ENCODE assay signal across 22 cellular contexts in the genomic region with DNA sequence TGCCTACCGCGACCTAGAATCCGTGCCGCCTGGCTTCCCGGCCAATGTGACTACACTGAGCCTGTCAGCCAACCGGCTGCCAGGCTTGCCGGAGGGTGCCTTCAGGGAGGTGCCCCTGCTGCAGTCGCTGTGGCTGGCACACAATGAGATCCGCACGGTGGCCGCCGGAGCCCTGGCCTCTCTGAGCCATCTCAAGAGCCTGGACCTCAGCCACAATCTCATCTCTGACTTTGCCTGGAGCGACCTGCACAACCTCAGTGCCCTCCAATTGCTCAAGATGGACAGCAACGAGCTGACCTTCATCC. TPM values are rescaled to one million over a fixed set of nuclear protein-coding genes. Genes with fewer than 3 reads are reported as not detected.
DNase-seq lines count a peak whose midpoint lies in the region; ATAC-seq and TF ChIP-seq lines count a peak whose summit lies in the region.
"Had no signal": no experiment of that assay in that cellular context is flagged by ENCODE, and none has a peak within 500 bp of the region (broad histone marks: within the 10 kb centered on the region; RNA-seq: fewer than 3 reads in every experiment).

No MANE protein-coding gene starts in this region.

- TF ChIP-seq CTCF in SK-N-SH (IDR thresholded peaks at IDR 0.05) (no peak), endodermal cell (conservative IDR thresholded peaks at IDR 0.05) (no peak), nephron (IDR thresholded peaks at IDR 0.05; ENCODE audit: unreplicated experiment in 3 of 3) (no peak), thyroid gland (IDR thresholded peaks at IDR 0.05) (no peak)

- no peak for TF ChIP-seq POLR2A in thyroid gland (IDR thresholded peaks at IDR 0.05)

- peak; percentile 30 for DNase-seq in SK-N-SH
- peak; percentile 43 for DNase-seq in endodermal cell
- DNase-seq in thyroid gland, result no peak
- no peak for DNase-seq in retina
- DNase-seq: activated CD4-positive, alpha-beta T cell treated with anti-CD3 and anti-CD28 coated beads, Interleukin-2, amount 50 U/mL, for 4 hours; activated T-cell treated with anti-CD3 and anti-CD28 coated beads, Interleukin-2, amount 50 U/mL, for 72 hours; CD8-positive, alpha-beta memory T cell; EL; mucosa of descending colon; NCI-H1436; NCI-H345; stimulated activated CD4-positive, alpha-beta T cell treated with anti-CD3 and anti-CD28 coated beads, Interleukin-15, amount 100 ng/mL, for 24 hours had no signal

- no peaks in the 10 kb centered on the region for H3K36me3 ChIP-seq in SK-N-SH (replicated peaks in 1 of 2; ENCODE audit: control insufficient read depth in 1 of 2, insufficient read depth in 2 of 2, low read length in 1 of 2)
- no peaks in the 10 kb centered on the region for H3K36me3 ChIP-seq in endodermal cell (ENCODE audit: control insufficient read depth, insufficient read depth, low read length)
- no peaks in the 10 kb centered on the region for H3K36me3 ChIP-seq in thyroid gland
- H3K36me3 ChIP-seq: pancreas, SJSA1 had no signal

- 100% methylated on average over 2 of the region's 14 CpGs for WGBS in SK-N-SH (ENCODE audit: low lambda C conversion rate)
- WGBS in endodermal cell (ENCODE audit: insufficient coverage in 1 of 2, insufficient read length in 1 of 2), 2 experiments, result 93 to 97% methylated on average over 12 to 14 of the region's 14 CpGs
- WGBS in thyroid gland, 2 donors, result 72 to 85% methylated on average over 2 to 9 of the region's 14 CpGs

- no peaks in the 10 kb centered on the region for H3K9me2 ChIP-seq in SK-N-SH

- CTCF ChIA-PET in SK-N-SH (lab: Yijun Ruan, JAX), result interaction anchor here (0.8 to 5.9 kb wide), 7 partner anchors 12 to 147 kb away, joined by 3 to 39 read pairs (median 5); no protein-coding TSS in a partner anchor

- POLR2A ChIA-PET in SK-N-SH (lab: Yijun Ruan, JAX), result interaction anchor here (0.9 to 1.8 kb wide), 4 partner anchors 10 to 50 kb away, joined by 3 to 4 read pairs (median 4); no protein-coding TSS in a partner anchor

- H3K4me1 Mint-ChIP-seq in endodermal cell (peaks cover 6% of the 10 kb centered on the region), nephron (peaks cover 81% of the 10 kb centered on the region)
- H3K4me1 Mint-ChIP-seq: CD8-positive, alpha-beta memory T cell had no signal

- H3K27me3 Mint-ChIP-seq in endodermal cell (ENCODE audit: insufficient read depth), result no peaks in the 10 kb centered on the region
- H3K27me3 Mint-ChIP-seq in nephron (ENCODE audit: low read depth), result no peaks in the 10 kb centered on the region

- H3K27ac ChIP-seq in SK-N-SH (ENCODE audit: low read depth in 2 of 2, low read length in 1 of 2), result peak overlapping the region in 1 of 2 experiments; percentile 86; a peak in 2 of 4 replicates
- no peak overlapping the region for H3K27ac ChIP-seq in endodermal cell (ENCODE audit: low read depth, low read length)
- H3K27ac ChIP-seq in thyroid gland, result peak overlapping the region; percentile 82 to 93 (median 83)
- H3K27ac ChIP-seq: 22Rv1, pancreas, SJSA1 had no signal

- H2AFZ ChIP-seq in SK-N-SH (ENCODE audit: low read depth), result no peak overlapping the region

- H3K9me3 Mint-ChIP-seq in endodermal cell (no peaks in the 10 kb centered on the region), nephron (no peaks in the 10 kb centered on the region)
- H3K9me3 Mint-ChIP-seq: activated T-cell treated with anti-CD3 and anti-CD28 coated beads, Interleukin-2, amount 50 U/mL, for 72 hours; CD8-positive, alpha-beta memory T cell had no signal

- no peaks in the 10 kb centered on the region for H3K79me2 ChIP-seq in SK-N-SH (ENCODE audit: insufficient read depth)

- H4K20me1 ChIP-seq in SK-N-SH (ENCODE audit: insufficient read depth), result no peaks in the 10 kb centered on the region

- H3K9me3 ChIP-seq in SK-N-SH (no peaks in the 10 kb centered on the region), endodermal cell (ENCODE audit: control insufficient read depth, low read length) (no peaks in the 10 kb centered on the region), thyroid gland (no peaks in the 10 kb centered on the region)
- H3K9me3 ChIP-seq: mucosa of descending colon, pancreas, SJSA1 had no signal

- H3K4me3 ChIP-seq in SK-N-SH (ENCODE audit: low read depth in 2 of 2, low read length in 1 of 2) (no peak overlapping the region), endodermal cell (ENCODE audit: low read length) (no peak overlapping the region), thyroid gland (replicated peaks in 1 of 3) (peak overlapping the region in 1 of 3 donors; percentile 32)
- H3K4me3 ChIP-seq: mucosa of descending colon, pancreas, SJSA1 had no signal

- peaks cover 44 to 77% of the 10 kb centered on the region in 2 experiments; a peak in 3 of 4 replicates for H3K4me1 ChIP-seq in SK-N-SH (ENCODE audit: control insufficient read depth in 1 of 2, insufficient read depth in 2 of 2, low read depth in 1 of 2, low read length in 1 of 2)
- H3K4me1 ChIP-seq in endodermal cell (ENCODE audit: control insufficient read depth, insufficient read depth, low read length), result no peaks in the 10 kb centered on the region
- peaks cover 38 to 78% of the 10 kb centered on the region in 2 donors for H3K4me1 ChIP-seq in thyroid gland
- H3K4me1 ChIP-seq: pancreas had no signal

- TF ChIP-seq RAD21 in SK-N-SH (IDR thresholded peaks at IDR 0.05; ENCODE audit: low read length), result no peak

- H3K36me3 Mint-ChIP-seq in endodermal cell (ENCODE audit: low read depth) (no peaks in the 10 kb centered on the region), nephron (ENCODE audit: low read depth) (peaks cover 7% of the 10 kb centered on the region)
- H3K36me3 Mint-ChIP-seq: CD8-positive, alpha-beta memory T cell had no signal

- H3K4me2 ChIP-seq in SK-N-SH, result no peak overlapping the region

- H3F3A ChIP-seq in SK-N-SH (replicated peaks; ENCODE audit: insufficient read depth), result peaks cover 18% of the 10 kb centered on the region

- no peak for TF ChIP-seq EP300 in SK-N-SH (IDR thresholded peaks at IDR 0.05; ENCODE audit: borderline replicate concordance in 1 of 2, low read depth in 1 of 2, low read length in 1 of 2)

- intact Hi-C loops in thyroid gland (cut with DNase I), result no loop called here

- H3K27ac Mint-ChIP-seq in endodermal cell, result no peak overlapping the region
- H3K27ac Mint-ChIP-seq in nephron, result peak overlapping the region; percentile 85 to 99 (median 98)
- H3K27ac Mint-ChIP-seq: activated T-cell treated with anti-CD3 and anti-CD28 coated beads, Interleukin-2, amount 50 U/mL, for 72 hours; CD8-positive, alpha-beta memory T cell had no signal

- H3K27me3 ChIP-seq in SK-N-SH (ENCODE audit: insufficient read depth), result no peaks in the 10 kb centered on the region
- no peaks in the 10 kb centered on the region for H3K27me3 ChIP-seq in endodermal cell (ENCODE audit: control insufficient read depth, insufficient read depth, low read length, poor library complexity, severe bottlenecking)
- H3K27me3 ChIP-seq in thyroid gland, result no peaks in the 10 kb centered on the region
- H3K27me3 ChIP-seq: pancreas, SJSA1 had no signal

- no peak for ATAC-seq in SK-N-SH treated with all-trans-retinoic acid at 6 μM for 48 hours
- ATAC-seq in HG03139 (IDR thresholded peaks at IDR 0.05; ENCODE audit: unreplicated experiment), result no peak
- ATAC-seq in GM18520 (IDR thresholded peaks at IDR 0.05; ENCODE audit: unreplicated experiment), result no peak
- ATAC-seq: activated T-cell treated with anti-CD3 and anti-CD28 coated beads, Interleukin-2, amount 50 U/mL, for 72 hours had no signal

- H3K4me3 Mint-ChIP-seq in endodermal cell (no peak overlapping the region), nephron (peak overlapping the region; percentile 60 to 76 (median 66))
- H3K4me3 Mint-ChIP-seq: activated T-cell treated with anti-CD3 and anti-CD28 coated beads, Interleukin-2, amount 50 U/mL, for 72 hours; CD8-positive, alpha-beta memory T cell had no signal

- H3K9ac ChIP-seq in SK-N-SH, result no peak overlapping the region
- no peak overlapping the region for H3K9ac ChIP-seq in endodermal cell (ENCODE audit: extremely low read depth, low read length, poor library complexity, severe bottlenecking)

TF ChIP-seq in SK-N-SH, 30 proteins besides CTCF, POLR2A, EP300 and RAD21 (continues in another document):
- TF ChIP-seq CHD2 (IDR thresholded peaks at IDR 0.05; ENCODE audit: low read length, partially characterized antibody) (no peak), RFX5 (IDR thresholded peaks at IDR 0.05; ENCODE audit: low read length) (no peak)

TF ChIP-seq in SK-N-SH treated with all-trans-retinoic acid at 6 μM for 48 hours, 23 proteins besides CTCF, POLR2A, EP300 and RAD21 (continues in another document):
- TF ChIP-seq, protein P1, sequence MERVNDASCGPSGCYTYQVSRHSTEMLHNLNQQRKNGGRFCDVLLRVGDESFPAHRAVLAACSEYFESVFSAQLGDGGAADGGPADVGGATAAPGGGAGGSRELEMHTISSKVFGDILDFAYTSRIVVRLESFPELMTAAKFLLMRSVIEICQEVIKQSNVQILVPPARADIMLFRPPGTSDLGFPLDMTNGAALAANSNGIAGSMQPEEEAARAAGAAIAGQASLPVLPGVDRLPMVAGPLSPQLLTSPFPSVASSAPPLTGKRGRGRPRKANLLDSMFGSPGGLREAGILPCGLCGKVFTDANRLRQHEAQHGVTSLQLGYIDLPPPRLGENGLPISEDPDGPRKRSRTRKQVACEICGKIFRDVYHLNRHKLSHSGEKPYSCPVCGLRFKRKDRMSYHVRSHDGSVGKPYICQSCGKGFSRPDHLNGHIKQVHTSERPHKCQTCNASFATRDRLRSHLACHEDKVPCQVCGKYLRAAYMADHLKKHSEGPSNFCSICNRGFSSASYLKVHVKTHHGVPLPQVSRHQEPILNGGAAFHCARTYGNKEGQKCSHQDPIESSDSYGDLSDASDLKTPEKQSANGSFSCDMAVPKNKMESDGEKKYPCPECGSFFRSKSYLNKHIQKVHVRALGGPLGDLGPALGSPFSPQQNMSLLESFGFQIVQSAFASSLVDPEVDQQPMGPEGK (CRISPR knock-in tag; IDR thresholded peaks at IDR 0.05; ENCODE audit: borderline replicate concordance), result no peak
- no peak for TF ChIP-seq ESRRG (CRISPR knock-in tag; IDR thresholded peaks at IDR 0.05)

RNA-seq across cellular contexts. Expression of a gene that starts 1.4 kb away (rescaled TPM):
- polyA plus RNA-seq in SK-N-SH (2012; rRNA removed), result 3.4 and 7.3 TPM in 2 replicates
- 1.9 and 3.0 TPM in 2 replicates for polyA plus RNA-seq in SK-N-SH (2012; cell fraction: cytosol; rRNA removed)
- polyA plus RNA-seq in SK-N-SH (2012; cell fraction: nucleus; rRNA removed), result 1.7 and 1.9 TPM in 2 replicates
- total RNA-seq in endodermal cell (under 1 TPM in 1 of 2 donors, not detected in 1; 0.29 TPM), thyroid gland (100 to 1,000 TPM in 2 of 4 donors, 10 to 100 TPM in 2; 90.8 to 151 (median 97.7) TPM)
- polyA plus RNA-seq in endodermal cell (2013, experiment 1 of 2), result 2.7 TPM
- polyA plus RNA-seq in endodermal cell (2013, experiment 2 of 2), result 2.9 TPM
- total RNA-seq: CD8-positive, alpha-beta memory T cell; HT-29; SJSA1 had no signal
- polyA plus RNA-seq: CD8-positive, alpha-beta memory T cell had no signal

RNA-seq across cellular contexts. Expression of a gene that starts 27.7 kb away (rescaled TPM):
- polyA plus RNA-seq in SK-N-SH (2012; rRNA removed), result 27.9 and 31.0 TPM in 2 replicates
- polyA plus RNA-seq in SK-N-SH (2012; cell fraction: cytosol; rRNA removed), result 7.3 and 13.0 TPM in 2 replicates
- polyA plus RNA-seq in SK-N-SH (2012; cell fraction: nucleus; rRNA removed), result 140 and 152 TPM in 2 replicates
- total RNA-seq in endodermal cell, result 10 to 100 TPM; 18.2 to 26.2 TPM
- 25.5 TPM for polyA plus RNA-seq in endodermal cell (2013, experiment 1 of 2)
- polyA plus RNA-seq in endodermal cell (2013, experiment 2 of 2), result 24.2 TPM
- not detected for total RNA-seq in thyroid gland
- total RNA-seq: CD8-positive, alpha-beta memory T cell; LHCN-M2; subcutaneous adipose tissue had no signal
- polyA plus RNA-seq: CD8-positive, alpha-beta memory T cell had no signal

RNA-seq across cellular contexts. Expression of a gene that starts 44.5 kb away (rescaled TPM):
- 0.56 and 0.58 TPM in 2 replicates for polyA plus RNA-seq in SK-N-SH (2012; rRNA removed)
- 0.46 and 0.64 TPM in 2 replicates for polyA plus RNA-seq in SK-N-SH (2012; cell fraction: cytosol; rRNA removed)
- polyA plus RNA-seq in SK-N-SH (2012; cell fraction: nucleus; rRNA removed), result 0.45 and 1.1 TPM in 2 replicates
- total RNA-seq in endodermal cell (not detected), thyroid gland (under 1 TPM in 1 of 4 donors, not detected in 3; 0.40 TPM)
- polyA plus RNA-seq in endodermal cell (2013, experiment 1 of 2), result 2.6 TPM
- 1.9 TPM for polyA plus RNA-seq in endodermal cell (2013, experiment 2 of 2)
- total RNA-seq: CD8-positive, alpha-beta memory T cell; HT-29; LHCN-M2; SJSA1 had no signal
- polyA plus RNA-seq: CD8-positive, alpha-beta memory T cell had no signal

Comparison
In these comparisons a context has a peak if more than half of its experiments do, and no peak if none do; other contexts are left out.
1. DNase-seq: peak in SK-N-SH (single experiment) and endodermal cell (single experiment); none in thyroid gland (0 of 2) and retina (single experiment).
2. RNA of a gene that starts 1.4 kb away (total RNA-seq): 90.8 to 151 TPM in thyroid gland; 0.29 TPM in endodermal cell; every median in the first group is over 10 times any median in the second.
3. RNA of a gene that starts 27.7 kb away (total RNA-seq): 18.2 to 26.2 TPM in endodermal cell; not detected in thyroid gland; every median in the first group is over 10 times any median in the second.